In genomic region chr7:47484457-47484856, GRCh38 we compare ENCODE assay signal across 20 cellular contexts.
DNase-seq lines count a peak whose midpoint lies in the region; ATAC-seq and TF ChIP-seq lines count a peak whose summit lies in the region.
"Had no signal": no experiment of that assay in that cellular context is flagged by ENCODE, and none has a peak within 500 bp of the region (broad histone marks: within the 10 kb centered on the region; RNA-seq: fewer than 3 reads in every experiment).

No MANE protein-coding gene starts in this region.

- peak overlapping the region; percentile 1 for H3K27ac Mint-ChIP-seq in dendritic cell treated with granulocyte-macrophage colony-stimulating factor and Interleukin-4, amounts not matched to agents 40 ng/mL and 50 ng/mL, for 4 days
- H3K27ac Mint-ChIP-seq: activated CD8-positive, alpha-beta memory T cell treated with anti-CD3 and anti-CD28 coated beads, Interleukin-2, amount 10 ng/mL, durations not matched to agents 7 days and 5 days; activated naive CD4-positive, alpha-beta T cell treated with anti-CD3 and anti-CD28 coated beads for 36 hours; GM23338; T-helper 2 cell treated with Interferon-gamma antibody and Interleukin-4, amounts not matched to agents 5 μg/mL and 100 μg/mL, for 36 hours had no signal

- peak overlapping the region; percentile 90 for H2BK15ac ChIP-seq in neuronal stem cell (ENCODE audit: low read length)

- H3K36me3 ChIP-seq in left ventricle myocardium inferior: no peaks in the 10 kb centered on the region
- peaks cover 0 to 6% of the 10 kb centered on the region in 2 donors for H3K36me3 ChIP-seq in neuronal stem cell (replicated peaks in 1 of 2; ENCODE audit: control insufficient read depth in 2 of 2, insufficient read depth in 2 of 2, low read length in 2 of 2)
- no peaks in the 10 kb centered on the region for H3K36me3 ChIP-seq in stomach smooth muscle (ENCODE audit: control insufficient read depth in 2 of 2, insufficient read depth in 2 of 2, low read length in 2 of 2)
- H3K36me3 ChIP-seq: cardiac muscle cell, upper lobe of right lung, WERI-Rb-1 had no signal

- peaks cover 83% of the 10 kb centered on the region for H3K4me1 Mint-ChIP-seq in dendritic cell treated with granulocyte-macrophage colony-stimulating factor and Interleukin-4, amounts not matched to agents 40 ng/mL and 50 ng/mL, for 4 days (ENCODE audit: low read depth)
- H3K4me1 Mint-ChIP-seq: activated CD8-positive, alpha-beta memory T cell treated with anti-CD3 and anti-CD28 coated beads, Interleukin-2, amount 10 ng/mL, durations not matched to agents 7 days and 5 days had no signal

- no peak overlapping the region for H3K4ac ChIP-seq in neuronal stem cell (ENCODE audit: low read length)

- peak overlapping the region; percentile 88 for H3K18ac ChIP-seq in neuronal stem cell (ENCODE audit: low read length)

- peaks cover 23% of the 10 kb centered on the region for H3K36me3 Mint-ChIP-seq in dendritic cell treated with granulocyte-macrophage colony-stimulating factor and Interleukin-4, amounts not matched to agents 40 ng/mL and 50 ng/mL, for 4 days (ENCODE audit: low read depth)
- H3K36me3 Mint-ChIP-seq: activated CD8-positive, alpha-beta memory T cell treated with anti-CD3 and anti-CD28 coated beads, Interleukin-2, amount 10 ng/mL, durations not matched to agents 7 days and 5 days had no signal

- no peak overlapping the region for H2BK120ac ChIP-seq in neuronal stem cell (ENCODE audit: low read depth, low read length)

- POLR2A ChIA-PET in HEK293T (lab: Yijun Ruan, JAX): no interaction called here

- CTCF ChIA-PET in HEK293T (lab: Yijun Ruan, JAX): no interaction called here

- no peaks in the 10 kb centered on the region for H3K9me3 ChIP-seq in left ventricle myocardium inferior (replicated peaks)
- H3K9me3 ChIP-seq in neuronal stem cell (replicated peaks in 1 of 2; ENCODE audit: control insufficient read depth in 2 of 2, insufficient read depth in 1 of 2, low read depth in 1 of 2, low read length in 2 of 2): peaks cover 8 to 10% of the 10 kb centered on the region in 2 donors
- no peaks in the 10 kb centered on the region for H3K9me3 ChIP-seq in stomach smooth muscle (ENCODE audit: control insufficient read depth in 2 of 2, low read length in 2 of 2)
- H3K9me3 ChIP-seq: upper lobe of right lung had no signal

- no peak overlapping the region for H4K8ac ChIP-seq in neuronal stem cell (ENCODE audit: low read depth, low read length)

- peaks cover 84% of the 10 kb centered on the region for H3K4me1 ChIP-seq in left ventricle myocardium inferior
- H3K4me1 ChIP-seq in neuronal stem cell (ENCODE audit: control insufficient read depth in 2 of 2, insufficient read depth in 1 of 2, low read depth in 1 of 2, low read length in 2 of 2): peaks cover 25 to 61% of the 10 kb centered on the region in 2 donors
- peaks cover 57% of the 10 kb centered on the region for H3K4me1 ChIP-seq in stomach smooth muscle (ENCODE audit: control insufficient read depth, insufficient read depth, low read length)

- H3K27me3 Mint-ChIP-seq in dendritic cell treated with granulocyte-macrophage colony-stimulating factor and Interleukin-4, amounts not matched to agents 40 ng/mL and 50 ng/mL, for 4 days: no peaks in the 10 kb centered on the region
- H3K27me3 Mint-ChIP-seq: activated CD8-positive, alpha-beta memory T cell treated with anti-CD3 and anti-CD28 coated beads, Interleukin-2, amount 10 ng/mL, durations not matched to agents 7 days and 5 days had no signal

- H3K14ac ChIP-seq in neuronal stem cell (ENCODE audit: low read length): no peak overlapping the region

- H3K4me3 ChIP-seq in left ventricle myocardium inferior: no peak overlapping the region
- H3K4me3 ChIP-seq in neuronal stem cell (ENCODE audit: low read length in 2 of 2): no peak overlapping the region
- H3K4me3 ChIP-seq in stomach smooth muscle (ENCODE audit: low read length in 2 of 2): no peak overlapping the region
- H3K4me3 ChIP-seq: cardiac muscle cell, GM23338, upper lobe of right lung had no signal

- H3K9me3 Mint-ChIP-seq in dendritic cell treated with granulocyte-macrophage colony-stimulating factor and Interleukin-4, amounts not matched to agents 40 ng/mL and 50 ng/mL, for 4 days: no peaks in the 10 kb centered on the region
- H3K9me3 Mint-ChIP-seq: activated naive CD4-positive, alpha-beta T cell treated with anti-CD3 and anti-CD28 coated beads for 36 hours; T-helper 2 cell treated with Interferon-gamma antibody and Interleukin-4, amounts not matched to agents 5 μg/mL and 100 μg/mL, for 36 hours had no signal

- no peak for TF ChIP-seq CTCF in left ventricle myocardium inferior (IDR thresholded peaks at IDR 0.05; ENCODE audit: borderline replicate concordance)

- intact Hi-C loops in left ventricle myocardium inferior (cut with micrococcal nuclease) (no loop called here), Right ventricle myocardium inferior (cut with DNase I) (no loop called here)
- intact Hi-C loops in dendritic cell treated with granulocyte-macrophage colony-stimulating factor and Interleukin-4, amounts not matched to agents 40 ng/mL and 50 ng/mL, for 4 days (cut with micrococcal nuclease): no loop called here

- peak overlapping the region; percentile 96 for H2AK5ac ChIP-seq in neuronal stem cell (ENCODE audit: low read depth, low read length)

- H3K27ac ChIP-seq in left ventricle myocardium inferior (replicated peaks): peak overlapping the region; percentile 87
- no peak overlapping the region for H3K27ac ChIP-seq in neuronal stem cell (replicated peaks; ENCODE audit: low read length)
- H3K27ac ChIP-seq in stomach smooth muscle (ENCODE audit: low read length): peak overlapping the region; percentile 64
- H3K27ac ChIP-seq: cardiac muscle cell, WERI-Rb-1 had no signal

- WGBS in neuronal stem cell (ENCODE audit: extremely low coverage in 2 of 2, insufficient read length in 2 of 2, insufficient replicate concordance in 1 of 2), 2 donors: no CpG with 5 or more reads among the region's 7 CpGs

- H3K4me2 ChIP-seq in neuronal stem cell (ENCODE audit: insufficient read depth, low read length, poor library complexity, severe bottlenecking): no peak overlapping the region
- H3K4me2 ChIP-seq: GM23338 had no signal

- no peak overlapping the region for H2AFZ ChIP-seq in neuronal stem cell (ENCODE audit: low read length)
- H2AFZ ChIP-seq: GM23338 had no signal

- peaks cover 23% of the 10 kb centered on the region for H3K79me1 ChIP-seq in neuronal stem cell (ENCODE audit: low read depth, low read length)

- peak overlapping the region; percentile 25 for H3K23ac ChIP-seq in neuronal stem cell (ENCODE audit: low read depth, low read length, poor library complexity)

- no peaks in the 10 kb centered on the region for H3K27me3 ChIP-seq in left ventricle myocardium inferior (ENCODE audit: low read depth)
- no peaks in the 10 kb centered on the region for H3K27me3 ChIP-seq in neuronal stem cell (ENCODE audit: control insufficient read depth in 3 of 3, insufficient read depth in 3 of 3, low read depth in 1 of 3, low read length in 3 of 3)
- no peaks in the 10 kb centered on the region for H3K27me3 ChIP-seq in stomach smooth muscle (ENCODE audit: control insufficient read depth in 1 of 2, insufficient read depth in 2 of 2, low read length in 2 of 2)
- H3K27me3 ChIP-seq: cardiac muscle cell, upper lobe of right lung had no signal

- H2BK12ac ChIP-seq in neuronal stem cell (ENCODE audit: low read length): peak overlapping the region; percentile 85

- DNase-seq in left ventricle myocardium inferior (no peak), Right ventricle myocardium inferior (ENCODE audit: missing footprints) (no peak), neuronal stem cell (ENCODE audit: low spot score) (no peak), HEK293T (ENCODE audit: extremely low spot score) (no peak)
- DNase-seq: activated CD4-positive, alpha-beta T cell treated with anti-CD3 and anti-CD28 coated beads, Interleukin-2, amount 50 U/mL, for 1 hour; activated CD8-positive, alpha-beta memory T cell treated with anti-CD3 and anti-CD28 coated beads, Interleukin-2, amount 10 ng/mL, durations not matched to agents 7 days and 5 days; activated naive CD4-positive, alpha-beta T cell treated with anti-CD3 and anti-CD28 coated beads for 36 hours; mammary epithelial cell; NCI-H1048; NCI-H1694 treated with DMSO at 0.1 percent for 48 hours; occipital lobe; upper lobe of right lung had no signal

- peak overlapping the region; percentile 85 for H2BK5ac ChIP-seq in neuronal stem cell (ENCODE audit: low read length)

- ATAC-seq in Right ventricle myocardium inferior (no peak), GM19463 (IDR thresholded peaks at IDR 0.05; ENCODE audit: unreplicated experiment) (no peak)
- no peak for ATAC-seq in activated CD4-positive, CD25-positive, alpha-beta regulatory T cell treated with anti-CD3 and anti-CD28 coated beads, Interleukin-2, amount 50 U/mL, for 24 hours
- ATAC-seq: activated CD8-positive, alpha-beta memory T cell treated with anti-CD3 and anti-CD28 coated beads, Interleukin-2, amount 10 ng/mL, durations not matched to agents 7 days and 5 days; GM23338; upper lobe of right lung had no signal

- H4K91ac ChIP-seq in neuronal stem cell (ENCODE audit: low read depth, low read length, poor library complexity): peak overlapping the region; percentile 99

- H3K9ac ChIP-seq in neuronal stem cell (ENCODE audit: low read depth, low read length, poor library complexity) (no peak overlapping the region), stomach smooth muscle (ENCODE audit: low read length in 2 of 2) (no peak overlapping the region)

- H3K4me3 Mint-ChIP-seq in dendritic cell treated with granulocyte-macrophage colony-stimulating factor and Interleukin-4, amounts not matched to agents 40 ng/mL and 50 ng/mL, for 4 days: no peak overlapping the region
- H3K4me3 Mint-ChIP-seq: activated CD8-positive, alpha-beta memory T cell treated with anti-CD3 and anti-CD28 coated beads, Interleukin-2, amount 10 ng/mL, durations not matched to agents 7 days and 5 days; activated naive CD4-positive, alpha-beta T cell treated with anti-CD3 and anti-CD28 coated beads for 36 hours; GM23338; T-helper 2 cell treated with Interferon-gamma antibody and Interleukin-4, amounts not matched to agents 5 μg/mL and 100 μg/mL, for 36 hours had no signal

TF ChIP-seq in HEK293T, 16 proteins besides CTCF, POLR2A, EP300 and RAD21 (continues in another document):
- TF ChIP-seq L3MBTL2 (conservative IDR thresholded peaks at IDR 0.05): no peak
- TF ChIP-seq ELF4 (IDR thresholded peaks at IDR 0.05): no peak
- TF ChIP-seq FOXM1 (IDR thresholded peaks at IDR 0.05; ENCODE audit: borderline replicate concordance): no peak
- no peak for TF ChIP-seq SP1 (IDR thresholded peaks at IDR 0.05)
- no peak for TF ChIP-seq PKNOX1 (IDR thresholded peaks at IDR 0.05)
- no peak for TF ChIP-seq FOXK2 (IDR thresholded peaks at IDR 0.05)
